7 cellular contexts compared by ENCODE assay signal in the genomic region with DNA sequence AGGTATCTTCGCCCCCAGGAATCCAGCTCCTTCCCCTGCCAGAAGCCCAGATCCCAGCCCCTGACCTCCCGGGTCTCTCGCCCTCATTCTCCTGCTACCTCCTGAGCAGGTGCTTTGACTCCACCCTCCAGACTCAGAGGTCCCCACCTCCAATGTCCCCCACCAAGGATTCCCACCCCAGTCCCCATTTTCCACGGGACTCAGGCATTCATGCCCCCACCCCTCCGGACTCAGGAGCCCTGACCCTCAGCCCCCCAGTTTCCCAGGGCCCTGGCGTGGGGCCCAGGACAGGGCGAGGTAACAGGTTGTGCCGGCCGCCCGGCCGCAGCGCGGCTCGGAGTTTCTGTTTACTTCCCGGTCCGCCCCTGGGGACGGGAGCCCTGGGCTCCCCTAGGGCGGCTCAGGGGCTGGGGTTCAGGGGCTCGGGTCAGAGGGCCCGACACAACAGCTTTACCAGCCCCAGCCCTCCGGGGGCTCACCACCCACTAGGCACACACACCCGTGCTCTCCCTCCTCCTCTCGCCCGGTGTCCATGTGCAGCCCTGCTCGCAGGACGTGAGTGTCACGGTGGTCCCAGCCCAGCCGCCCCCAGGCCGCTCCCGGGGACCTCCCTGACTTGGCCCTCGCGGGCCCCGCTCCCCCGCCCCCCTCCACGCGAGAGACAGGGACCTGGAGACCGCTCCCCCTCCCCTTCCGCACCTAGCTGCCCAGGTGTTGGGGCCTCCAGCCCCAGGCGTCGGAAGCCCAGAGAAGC. TPM values are rescaled to one million over a fixed set of nuclear protein-coding genes. Genes with fewer than 3 reads are reported as not detected.
DNase-seq lines count a peak whose midpoint lies in the region; ATAC-seq and TF ChIP-seq lines count a peak whose summit lies in the region.
"Had no signal": no experiment of that assay in that cellular context is flagged by ENCODE, and none has a peak within 500 bp of the region (broad histone marks: within the 10 kb centered on the region; RNA-seq: fewer than 3 reads in every experiment).

No MANE protein-coding gene starts in this region.

- no peaks in the 10 kb centered on the region for H3K36me3 Mint-ChIP-seq in CD8-positive, alpha-beta T cell

- H2BK5ac ChIP-seq in mesendoderm (ENCODE audit: low read length) = no peak overlapping the region

- intact Hi-C loops in CD8-positive, alpha-beta T cell (cut with DNase I, micrococcal nuclease) = no loop called here

- no peaks in the 10 kb centered on the region for H3K9me3 Mint-ChIP-seq in CD8-positive, alpha-beta T cell

- ATAC-seq in CD8-positive, alpha-beta T cell = no peak
- ATAC-seq in HG03354 (IDR thresholded peaks at IDR 0.05; ENCODE audit: poor library complexity, severe bottlenecking, unreplicated experiment) = no peak

- CTCF ChIA-PET in CD8-positive, alpha-beta T cell (lab: Charles Lee) = interaction anchor here (1.4 to 11.3 kb wide), 5 partner anchors 14 to 94 kb away, joined by 3 to 193 read pairs (median 17); a partner anchor contains a TSS

- H3K4me3 Mint-ChIP-seq in CD8-positive, alpha-beta T cell = peak overlapping the region; percentile 35

- H3K4ac ChIP-seq in mesendoderm (ENCODE audit: low read depth, low read length) = no peak overlapping the region

- POLR2A ChIA-PET in CD8-positive, alpha-beta T cell (lab: Charles Lee) = interaction anchor here (0.5 to 2.6 kb wide), 2 partner anchors 12 to 121 kb away, joined by 3 to 12 read pairs; no protein-coding TSS in a partner anchor

- no peak overlapping the region for H4K5ac ChIP-seq in mesendoderm (ENCODE audit: low read length)

- no CpG with 5 or more reads among the region's 40 CpGs for WGBS in mesendoderm (ENCODE audit: extremely low coverage, insufficient coverage, low lambda C conversion rate)

- H3K23ac ChIP-seq in mesendoderm (ENCODE audit: low read length) = no peak overlapping the region

- H3K9ac ChIP-seq in mesendoderm (ENCODE audit: low read length) = peak overlapping the region; percentile 47

- H3K27ac ChIP-seq in CD8-positive, alpha-beta T cell (ENCODE audit: low read depth, low read length) = no peak overlapping the region
- peak overlapping the region; percentile 41; the same call in 1 of the 2 replicates for H3K27ac ChIP-seq in VCaP
- H3K27ac ChIP-seq in mesendoderm (ENCODE audit: low read depth, low read length) = no peak overlapping the region
- H3K27ac ChIP-seq: WERI-Rb-1 had no signal

- H3K18ac ChIP-seq in mesendoderm (ENCODE audit: low read length) = no peak overlapping the region

- H3K56ac ChIP-seq in mesendoderm (ENCODE audit: low read length) = peak overlapping the region; percentile 60

- no peak for DNase-seq in CD8-positive, alpha-beta T cell
- DNase-seq in mesendoderm (no peak), DMS114 treated with DMSO at 0.1 percent for 48 hours (lab: John Stamatoyannopoulos, UW; ENCODE audit: unreplicated experiment) (no peak), germinal center (ENCODE audit: low spot score) (no peak)
- DNase-seq: WERI-Rb-1 had no signal

- peaks cover 6% of the 10 kb centered on the region for H3K4me1 Mint-ChIP-seq in CD8-positive, alpha-beta T cell (ENCODE audit: low read depth)

- no peak for TF ChIP-seq CTCF in CD8-positive, alpha-beta T cell (IDR thresholded peaks at IDR 0.05)
- TF ChIP-seq CTCF in VCaP (conservative IDR thresholded peaks at IDR 0.05) = no peak

- peaks cover 9% of the 10 kb centered on the region for H3K4me1 ChIP-seq in CD8-positive, alpha-beta T cell (ENCODE audit: insufficient read depth, low read length)
- no peaks in the 10 kb centered on the region for H3K4me1 ChIP-seq in mesendoderm (ENCODE audit: control insufficient read depth, low read depth, low read length)

- no peaks in the 10 kb centered on the region for H3K79me2 ChIP-seq in mesendoderm (ENCODE audit: control insufficient read depth, insufficient read depth, low read length)

- no peaks in the 10 kb centered on the region for H3K79me1 ChIP-seq in mesendoderm (ENCODE audit: low read length)

- peaks cover 61% of the 10 kb centered on the region for H3K27me3 Mint-ChIP-seq in CD8-positive, alpha-beta T cell (ENCODE audit: low read depth)

- no peak overlapping the region for H3K27ac Mint-ChIP-seq in CD8-positive, alpha-beta T cell

- peaks cover 42% of the 10 kb centered on the region for H3K27me3 ChIP-seq in CD8-positive, alpha-beta T cell (ENCODE audit: insufficient read depth, low read length)
- H3K27me3 ChIP-seq in mesendoderm (ENCODE audit: insufficient read depth, low read length, poor library complexity) = no peaks in the 10 kb centered on the region

- no peaks in the 10 kb centered on the region for H3K36me3 ChIP-seq in CD8-positive, alpha-beta T cell (ENCODE audit: insufficient read depth, low read length)
- no peaks in the 10 kb centered on the region for H3K36me3 ChIP-seq in mesendoderm (ENCODE audit: control insufficient read depth, insufficient read depth, low read length)
- H3K36me3 ChIP-seq: WERI-Rb-1 had no signal

- no peak overlapping the region for H2BK120ac ChIP-seq in mesendoderm (ENCODE audit: low read depth, low read length)

- H4K8ac ChIP-seq in mesendoderm (ENCODE audit: low read depth, low read length) = no peak overlapping the region

- no peak overlapping the region for H2AK5ac ChIP-seq in mesendoderm (ENCODE audit: low read length)

- no peak overlapping the region for H2BK15ac ChIP-seq in mesendoderm (replicated peaks; ENCODE audit: low read depth)

- peak overlapping the region; percentile 36 for H3K4me2 ChIP-seq in mesendoderm (ENCODE audit: low read length)

- H3K4me3 ChIP-seq in CD8-positive, alpha-beta T cell (ENCODE audit: low read depth, low read length) = no peak overlapping the region
- H3K4me3 ChIP-seq in mesendoderm (ENCODE audit: low read length) = no peak overlapping the region

- H3K9me3 ChIP-seq in CD8-positive, alpha-beta T cell (ENCODE audit: low read length) = no peaks in the 10 kb centered on the region

RNA-seq across cellular contexts. Expression of a gene that starts 0.6 kb away (rescaled TPM):
- total RNA-seq in CD8-positive, alpha-beta T cell = not detected
- 3.4 TPM for polyA plus RNA-seq in mesendoderm (2013, experiment 1 of 2)
- polyA plus RNA-seq in mesendoderm (2013, experiment 2 of 2) = 3.6 TPM

RNA-seq across cellular contexts. Expression of a gene that starts 10.2 kb away (rescaled TPM):
- total RNA-seq in CD8-positive, alpha-beta T cell = under 1 TPM; 0.11 to 0.36 TPM
- polyA plus RNA-seq in mesendoderm (2013, experiment 1 of 2) = 8.0 TPM
- polyA plus RNA-seq in mesendoderm (2013, experiment 2 of 2) = 8.0 TPM

RNA-seq across cellular contexts. Expression of a gene that starts 12.3 kb away (rescaled TPM):
- 10 to 100 TPM; 13.1 to 14.0 TPM for total RNA-seq in CD8-positive, alpha-beta T cell
- polyA plus RNA-seq in mesendoderm (2013, experiment 1 of 2) = 38.1 TPM
- 37.5 TPM for polyA plus RNA-seq in mesendoderm (2013, experiment 2 of 2)

RNA-seq across cellular contexts. Expression of a gene that starts 12.4 kb away (rescaled TPM):
- 1 to 10 TPM; 6.4 to 7.1 TPM for total RNA-seq in CD8-positive, alpha-beta T cell
- 73.7 TPM for polyA plus RNA-seq in mesendoderm (2013, experiment 1 of 2)
- 75.5 TPM for polyA plus RNA-seq in mesendoderm (2013, experiment 2 of 2)

RNA-seq across cellular contexts. Expression of a gene that starts 16.0 kb away (rescaled TPM):
- 1 to 10 TPM; 2.0 to 2.5 TPM for total RNA-seq in CD8-positive, alpha-beta T cell
- polyA plus RNA-seq in mesendoderm (2013, experiment 1 of 2) = 126 TPM
- 126 TPM for polyA plus RNA-seq in mesendoderm (2013, experiment 2 of 2)
